In the genomic region with DNA sequence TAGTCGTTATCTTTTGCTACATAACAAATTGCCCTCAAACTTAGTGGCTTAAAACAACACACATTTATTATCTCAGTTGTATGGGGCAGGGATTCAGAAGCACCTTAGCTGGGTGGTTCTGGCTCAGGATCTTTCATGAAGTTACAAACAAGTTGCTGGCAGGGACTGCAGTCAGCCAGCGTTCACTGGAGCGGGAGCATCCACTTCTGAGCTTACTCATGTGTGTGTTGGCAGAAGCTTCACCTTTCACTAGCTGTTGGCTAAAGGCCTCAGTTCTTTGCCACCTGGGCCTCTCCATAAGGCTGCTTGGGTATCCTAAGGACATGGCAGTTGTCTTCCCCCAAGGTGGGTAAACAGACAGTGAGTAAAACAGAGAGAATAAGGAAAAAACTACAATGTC, we compare ENCODE assay signal across 12 cellular contexts.
"Had no signal": no experiment of that assay in that cellular context is flagged by ENCODE, and none has a peak within 500 bp of the region (broad histone marks: within the 10 kb centered on the region; RNA-seq: fewer than 3 reads in every experiment).

No MANE protein-coding gene starts in this region.

- DNase-seq: activated CD8-positive, alpha-beta memory T cell treated with anti-CD3 and anti-CD28 coated beads, Interleukin-2, amount 50 U/mL, for 4 hours; activated CD8-positive, alpha-beta T cell treated with anti-CD3 and anti-CD28 coated beads for 36 hours; activated naive CD4-positive, alpha-beta T cell; central memory CD4-positive, alpha-beta T cell; effector memory CD4-positive, alpha-beta T cell; gastrocnemius medialis; pancreas; retina; stimulated activated CD4-positive, alpha-beta T cell treated with anti-CD3 and anti-CD28 coated beads, Interleukin-15, amount 100 ng/mL, for 24 hours; stimulated activated CD4-positive, alpha-beta T cell treated with anti-CD3 and anti-CD28 coated beads, Interleukin-4, amount 100 ng/mL, for 24 hours had no signal

- H3K27ac ChIP-seq: ascending aorta, epithelial cell of prostate, gastrocnemius medialis, pancreas had no signal

- H3K4me1 ChIP-seq: gastrocnemius medialis, pancreas had no signal

- H3K36me3 ChIP-seq: ascending aorta, gastrocnemius medialis, pancreas had no signal

- H3K9me3 ChIP-seq: ascending aorta, gastrocnemius medialis, pancreas had no signal

- H3K27me3 ChIP-seq: ascending aorta, gastrocnemius medialis had no signal

- H3K4me3 ChIP-seq: ascending aorta, gastrocnemius medialis, pancreas had no signal
